Comparison of ENCODE assay signal across 18 cellular contexts in the genomic region with DNA sequence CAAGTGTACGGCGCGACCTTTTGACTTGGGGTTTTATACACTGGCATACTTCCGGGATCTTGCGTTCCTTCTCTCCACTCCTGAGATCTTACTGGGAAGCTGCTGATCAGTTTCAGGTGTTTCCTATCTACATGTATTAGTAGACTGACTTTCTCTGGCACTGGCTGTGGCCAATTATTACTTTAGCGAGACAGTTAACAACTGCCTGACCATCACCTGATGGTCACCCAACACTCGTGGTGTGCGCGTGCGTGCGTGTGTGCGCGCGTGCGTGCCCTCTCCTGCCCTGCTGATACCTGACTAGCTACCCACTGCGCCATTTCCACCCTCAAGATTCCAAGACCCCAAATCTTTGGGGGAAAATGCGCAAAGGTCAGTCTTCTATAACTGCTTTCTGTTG.
"Had no signal": no experiment of that assay in that cellular context is flagged by ENCODE, and none has a peak within 500 bp of the region (broad histone marks: within the 10 kb centered on the region; RNA-seq: fewer than 3 reads in every experiment).

No MANE protein-coding gene starts in this region.

- FAIRE-seq: colon had no signal

- H2AFZ ChIP-seq: hepatocyte had no signal

- H3K4me1 ChIP-seq: right atrium auricular region, upper lobe of left lung, uterus had no signal

- ATAC-seq: left colon; left ventricle myocardium superior; naive thymus-derived CD8-positive, alpha-beta T cell had no signal

- H3K27ac ChIP-seq: hepatocyte, neutrophil, right atrium auricular region, suprapubic skin, tibial artery, upper lobe of left lung, uterus had no signal

- H3K79me2 ChIP-seq: hepatocyte had no signal

- DNase-seq: erythroblast; foreskin melanocyte; head of caudate nucleus; left colon; left ventricle myocardium superior; naive thymus-derived CD8-positive, alpha-beta T cell; stimulated activated CD4-positive, alpha-beta T cell treated with anti-CD3 and anti-CD28 coated beads, Interleukin-2, amount 100 ng/mL, for 48 hours; stimulated activated naive CD4-positive, alpha-beta T cell treated with Interleukin-2 at 50 U/mL for 16 hours; tibial artery; uterus had no signal

- H3K4me2 ChIP-seq: hepatocyte, smooth muscle cell had no signal

- H3K4me3 ChIP-seq: hepatocyte, lung, right atrium auricular region, smooth muscle cell, suprapubic skin, tibial artery, upper lobe of left lung, uterus had no signal

- H3K9me3 ChIP-seq: neutrophil, right atrium auricular region, suprapubic skin, tibial artery, upper lobe of left lung, uterus had no signal

- H3K36me3 ChIP-seq: neutrophil, right atrium auricular region, suprapubic skin, tibial artery, upper lobe of left lung, uterus had no signal

- H3K27me3 ChIP-seq: hepatocyte, neutrophil, right atrium auricular region, suprapubic skin, tibial artery, upper lobe of left lung, uterus had no signal
